8 cellular contexts compared by ENCODE assay signal in genomic region chr15:74432968-74433591, GRCh38. TPM values are rescaled to one million over a fixed set of nuclear protein-coding genes. Genes with fewer than 3 reads are reported as not detected.
DNase-seq lines count a peak whose midpoint lies in the region; ATAC-seq, FAIRE-seq and TF ChIP-seq lines count a peak whose summit lies in the region.

No MANE protein-coding gene starts in this region.

- no peak for TF ChIP-seq POLR2A in H54 (IDR thresholded peaks at IDR 0.05; ENCODE audit: low read depth, low read length)

- DNase-seq in GM20000 (ENCODE audit: low spot score) (peak; percentile 61), chondrocyte (ENCODE audit: low spot score) (no peak), H54 (ENCODE audit: insufficient read length, low spot score) (no peak), hepatic stellate cell (ENCODE audit: low spot score) (no peak), left lobe of liver (ENCODE audit: low spot score) (no peak)

- H3K9me3 Mint-ChIP-seq in chondrocyte (ENCODE audit: low read depth), result no peaks in the 10 kb centered on the region

- TF ChIP-seq CTCF in GM20000 (IDR thresholded peaks at IDR 0.05; ENCODE audit: extremely low read depth, missing control alignments), result no peak
- no peak for TF ChIP-seq CTCF in chondrocyte (IDR thresholded peaks at IDR 0.05)

- H3K4me1 ChIP-seq in muscle layer of duodenum (ENCODE audit: control insufficient read depth in 1 of 2, insufficient read depth in 2 of 2, low read length in 2 of 2), result peaks cover 4 to 29% of the 10 kb centered on the region in 2 donors

- H3K36me3 Mint-ChIP-seq in chondrocyte (ENCODE audit: low read depth), result no peaks in the 10 kb centered on the region

- H3K4me1 Mint-ChIP-seq in chondrocyte (ENCODE audit: low read depth), result peaks cover 14% of the 10 kb centered on the region

- peak overlapping the region; percentile 85 for H3K27ac ChIP-seq in KOPT-K1 (ENCODE audit: low read depth, low read length, poor library complexity, severe bottlenecking)
- no peak overlapping the region for H3K27ac ChIP-seq in muscle layer of duodenum (ENCODE audit: low read length)

- peak overlapping the region; percentile 64 for H3K4me3 Mint-ChIP-seq in chondrocyte (ENCODE audit: unreplicated experiment)

- peaks cover 23% of the 10 kb centered on the region; the same call in 1 of the 2 replicates for H3K36me3 ChIP-seq in KOPT-K1 (ENCODE audit: insufficient read depth, low read length)
- H3K36me3 ChIP-seq in muscle layer of duodenum (ENCODE audit: control insufficient read depth in 1 of 2, insufficient read depth in 2 of 2, low read length in 2 of 2), result no peaks in the 10 kb centered on the region

- H3K4me3 ChIP-seq in muscle layer of duodenum (ENCODE audit: low read depth in 1 of 2, low read length in 2 of 2), result peak overlapping the region; percentile 33 to 83

- no peak for FAIRE-seq in H54 (lab: Jason Lieb, UNC)

- no peak overlapping the region for H3K27ac Mint-ChIP-seq in chondrocyte (ENCODE audit: unreplicated experiment)

- peaks cover 2% of the 10 kb centered on the region for H3K27me3 Mint-ChIP-seq in chondrocyte (ENCODE audit: low read depth)

- no peak for ATAC-seq in HG03439 (IDR thresholded peaks at IDR 0.05; ENCODE audit: unreplicated experiment)
- ATAC-seq in left lobe of liver, result no peak

- H3K27me3 ChIP-seq in muscle layer of duodenum (ENCODE audit: low read depth, low read length), result peaks cover 14% of the 10 kb centered on the region

- H3K9me3 ChIP-seq in KOPT-K1 (ENCODE audit: insufficient read depth, low read length, poor library complexity, severe bottlenecking), result no peaks in the 10 kb centered on the region
- no peaks in the 10 kb centered on the region for H3K9me3 ChIP-seq in muscle layer of duodenum (ENCODE audit: control insufficient read depth in 1 of 2, low read length in 2 of 2)

RNA-seq across cellular contexts. Expression of gene SEMA7A, which starts 0.7 kb away (rescaled TPM):
- total RNA-seq in chondrocyte, result 1.1 to 3.3 TPM (median 2.3 TPM) in 3 replicates
- total RNA-seq in left lobe of liver, result 0.53 TPM

RNA-seq across cellular contexts. Expression of gene UBL7, which starts 27.9 kb away (rescaled TPM):
- total RNA-seq in chondrocyte, result 30.0 to 34.5 TPM (median 32.5 TPM) in 3 replicates
- 15.4 TPM for total RNA-seq in left lobe of liver
